In the genomic region with DNA sequence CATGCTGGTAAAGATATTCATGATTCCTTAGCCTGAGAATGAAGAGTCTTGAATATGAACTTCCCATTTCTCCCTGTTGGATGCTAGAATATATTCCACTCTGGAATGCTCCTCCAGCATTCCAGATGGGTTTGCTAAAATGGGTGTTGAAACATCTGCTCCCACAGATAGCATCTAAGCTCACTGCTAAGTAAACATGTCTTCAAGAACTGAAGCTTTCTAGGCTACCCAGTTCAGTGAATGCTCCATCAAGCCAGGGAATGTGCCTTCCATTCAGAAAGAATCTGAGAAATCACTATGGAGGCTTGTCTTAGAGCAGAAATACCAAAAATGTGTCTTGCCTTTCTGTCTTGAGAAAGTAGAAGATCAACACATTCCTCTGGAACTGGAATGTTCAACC, we compare ENCODE assay signal across 15 cellular contexts.
A peak's percentile ranks its signal among the peaks of the same experiment; 100 is the strongest.
DNase-seq lines count a peak whose midpoint lies in the region; ATAC-seq and TF ChIP-seq lines count a peak whose summit lies in the region.
"Had no signal": no experiment of that assay in that cellular context is flagged by ENCODE, and none has a peak within 500 bp of the region (broad histone marks: within the 10 kb centered on the region; RNA-seq: fewer than 3 reads in every experiment).

No MANE protein-coding gene starts in this region.

- TF ChIP-seq RAD21 in SK-N-SH (IDR thresholded peaks at IDR 0.05; ENCODE audit: low read length): no peak

- H3K9me2 ChIP-seq in SK-N-SH: no peaks in the 10 kb centered on the region

- no peak for ATAC-seq in GM19463 (IDR thresholded peaks at IDR 0.05; ENCODE audit: unreplicated experiment)
- ATAC-seq: sciatic nerve had no signal

- no peaks in the 10 kb centered on the region for H3K27me3 ChIP-seq in SK-N-SH (ENCODE audit: insufficient read depth)
- H3K27me3 ChIP-seq: cardiac muscle cell had no signal

- H3K36me3 ChIP-seq in SK-N-SH (replicated peaks in 1 of 2; ENCODE audit: control insufficient read depth in 1 of 2, insufficient read depth in 2 of 2, low read length in 1 of 2): no peaks in the 10 kb centered on the region
- H3K36me3 ChIP-seq: cardiac muscle cell had no signal

- no peaks in the 10 kb centered on the region; a peak in 3 of 4 replicates for H3K4me1 ChIP-seq in SK-N-SH (ENCODE audit: control insufficient read depth in 1 of 2, insufficient read depth in 2 of 2, low read depth in 1 of 2, low read length in 1 of 2)

- peak overlapping the region; percentile 33 to 71; a peak in 3 of 4 replicates for H3K27ac ChIP-seq in SK-N-SH (ENCODE audit: low read depth in 2 of 2, low read length in 1 of 2)
- H3K27ac ChIP-seq: cardiac muscle cell, VCaP had no signal

- no peaks in the 10 kb centered on the region for H4K20me1 ChIP-seq in SK-N-SH (ENCODE audit: insufficient read depth)

- H2AFZ ChIP-seq in SK-N-SH (ENCODE audit: low read depth): no peak overlapping the region

- peak; percentile 93 for DNase-seq in GM04503 (ENCODE audit: low read depth)
- no peak for DNase-seq in SK-N-SH
- peak; percentile 88 for DNase-seq in fibroblast of the aortic adventitia (ENCODE audit: low read depth)
- peak; percentile 61 for DNase-seq in skeletal muscle cell (ENCODE audit: low read depth)
- no peak for DNase-seq in RKO (ENCODE audit: low spot score)
- DNase-seq in HK-2 (ENCODE audit: unreplicated experiment): no peak
- DNase-seq: activated effector memory CD4-positive, alpha-beta T cell treated with anti-CD3 and anti-CD28 coated beads, Interleukin-2, amount 50 U/mL, for 16 hours; COR-L47; hippocampal formation; NCI-H2107; stimulated activated naive CD4-positive, alpha-beta T cell treated with Interleukin-2 at 50 U/mL for 16 hours had no signal

- H3K4me3 ChIP-seq in SK-N-SH (ENCODE audit: low read depth in 2 of 2, low read length in 1 of 2) (no peak overlapping the region), fibroblast of the aortic adventitia (ENCODE audit: low read depth, low read length) (no peak overlapping the region), skeletal muscle cell (ENCODE audit: low read depth, low read length) (no peak overlapping the region)
- H3K4me3 ChIP-seq: cardiac muscle cell had no signal

- no peak overlapping the region for H3K4me2 ChIP-seq in SK-N-SH

- H3K9ac ChIP-seq in SK-N-SH: no peak overlapping the region

- no peaks in the 10 kb centered on the region for H3K79me2 ChIP-seq in SK-N-SH (ENCODE audit: insufficient read depth)

- 0 out of 4 replicates have a peak, but pooled peaks of 1 of the 2 experiments have one; percentile 20 for TF ChIP-seq EP300 in SK-N-SH (IDR thresholded peaks at IDR 0.05; ENCODE audit: borderline replicate concordance in 1 of 2, low read depth in 1 of 2, low read length in 1 of 2)

- H3K9me3 ChIP-seq in SK-N-SH: no peaks in the 10 kb centered on the region

- peaks cover 15% of the 10 kb centered on the region for H3F3A ChIP-seq in SK-N-SH (replicated peaks; ENCODE audit: insufficient read depth)

- POLR2A ChIA-PET in SK-N-SH (lab: Yijun Ruan, JAX): no interaction called here

- CTCF ChIA-PET in SK-N-SH (lab: Yijun Ruan, JAX): no interaction called here

- TF ChIP-seq CTCF in SK-N-SH (IDR thresholded peaks at IDR 0.05): no peak
- TF ChIP-seq CTCF in fibroblast of the aortic adventitia (IDR thresholded peaks at IDR 0.05; ENCODE audit: insufficient read depth, low read length): no peak

TF ChIP-seq in SK-N-SH, 30 proteins besides CTCF, POLR2A, EP300 and RAD21:
- TF ChIP-seq, protein P1, sequence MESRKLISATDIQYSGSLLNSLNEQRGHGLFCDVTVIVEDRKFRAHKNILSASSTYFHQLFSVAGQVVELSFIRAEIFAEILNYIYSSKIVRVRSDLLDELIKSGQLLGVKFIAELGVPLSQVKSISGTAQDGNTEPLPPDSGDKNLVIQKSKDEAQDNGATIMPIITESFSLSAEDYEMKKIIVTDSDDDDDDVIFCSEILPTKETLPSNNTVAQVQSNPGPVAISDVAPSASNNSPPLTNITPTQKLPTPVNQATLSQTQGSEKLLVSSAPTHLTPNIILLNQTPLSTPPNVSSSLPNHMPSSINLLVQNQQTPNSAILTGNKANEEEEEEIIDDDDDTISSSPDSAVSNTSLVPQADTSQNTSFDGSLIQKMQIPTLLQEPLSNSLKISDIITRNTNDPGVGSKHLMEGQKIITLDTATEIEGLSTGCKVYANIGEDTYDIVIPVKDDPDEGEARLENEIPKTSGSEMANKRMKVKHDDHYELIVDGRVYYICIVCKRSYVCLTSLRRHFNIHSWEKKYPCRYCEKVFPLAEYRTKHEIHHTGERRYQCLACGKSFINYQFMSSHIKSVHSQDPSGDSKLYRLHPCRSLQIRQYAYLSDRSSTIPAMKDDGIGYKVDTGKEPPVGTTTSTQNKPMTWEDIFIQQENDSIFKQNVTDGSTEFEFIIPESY (IDR thresholded peaks at IDR 0.05; ENCODE audit: borderline replicate concordance, low read depth): no peak
- TF ChIP-seq TCF12 (IDR thresholded peaks at IDR 0.05): peak; percentile 79
- 0 out of 2 replicates have a peak, but pooled peaks have one; percentile 21 for TF ChIP-seq TEAD4 (IDR thresholded peaks at IDR 0.05; ENCODE audit: borderline replicate concordance, insufficient read depth)
- TF ChIP-seq JUND (IDR thresholded peaks at IDR 0.05): 0 out of 2 replicates have a peak, but pooled peaks have one; percentile 15
- TF ChIP-seq SMC3 (IDR thresholded peaks at IDR 0.05; ENCODE audit: low read depth, low read length): no peak

Comparison
In these comparisons a context has a peak if more than half of its experiments do, and no peak if none do; other contexts are left out.
1. DNase-seq: peak in GM04503 (single experiment), fibroblast of the aortic adventitia (single experiment) and skeletal muscle cell (single experiment); none in SK-N-SH (single experiment), RKO (single experiment) and HK-2 (single experiment).